ENCODE assay signal across 9 cellular contexts in the genomic region with DNA sequence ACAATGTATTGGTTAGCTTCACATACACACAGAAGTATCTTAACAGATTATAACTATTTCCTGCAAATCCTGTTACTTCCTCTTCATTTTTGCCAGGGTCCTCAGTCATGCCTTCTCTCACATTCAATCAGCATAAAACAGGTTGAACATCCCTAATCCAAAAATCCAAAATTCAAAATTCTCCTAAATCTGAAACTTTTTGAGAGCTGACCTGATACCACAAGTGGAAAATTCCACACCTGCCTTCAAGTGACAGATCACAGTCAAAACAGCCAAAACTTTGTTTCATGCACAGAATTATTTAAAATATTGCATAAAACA.
"Had no signal": no experiment of that assay in that cellular context is flagged by ENCODE, and none has a peak within 500 bp of the region (broad histone marks: within the 10 kb centered on the region; RNA-seq: fewer than 3 reads in every experiment).

No MANE protein-coding gene starts in this region.

- H3K9me3 ChIP-seq: esophagus squamous epithelium, thoracic aorta had no signal

- H3K27me3 ChIP-seq: esophagus squamous epithelium had no signal

- H3K4me3 ChIP-seq: esophagus squamous epithelium, thoracic aorta had no signal

- DNase-seq: activated CD4-positive, alpha-beta T cell treated with anti-CD3 and anti-CD28 coated beads for 1 hour; activated CD4-positive, alpha-beta T cell treated with anti-CD3 and anti-CD28 coated beads, Interleukin-2, amount 50 U/mL, for 4 hours; cerebellar nuclear complex; effector CD8-positive, alpha-beta T cell; esophagus squamous epithelium had no signal

- H3K4me3 Mint-ChIP-seq: nephron; stimulated activated naive B cell treated with anti-CD40 and anti-IgM and Interleukin-4, amounts not matched to agents 10 μg/mL and 1 μg/mL and 100 μg/mL, for 72 hours had no signal

- H3K27ac ChIP-seq: esophagus squamous epithelium, thoracic aorta had no signal

- H3K4me1 Mint-ChIP-seq: nephron; stimulated activated naive B cell treated with anti-CD40 and anti-IgM and Interleukin-4, amounts not matched to agents 10 μg/mL and 1 μg/mL and 100 μg/mL, for 72 hours had no signal

- H3K27ac Mint-ChIP-seq: activated naive CD4-positive, alpha-beta T cell treated with anti-CD3 and anti-CD28 coated beads, Interleukin-2, amount 50 U/mL, for 72 hours; nephron; stimulated activated naive B cell treated with anti-CD40 and anti-IgM and Interleukin-4, amounts not matched to agents 10 μg/mL and 1 μg/mL and 100 μg/mL, for 72 hours had no signal

- H3K36me3 ChIP-seq: esophagus squamous epithelium, thoracic aorta had no signal

- H3K36me3 Mint-ChIP-seq: activated naive CD4-positive, alpha-beta T cell treated with anti-CD3 and anti-CD28 coated beads, Interleukin-2, amount 50 U/mL, for 72 hours had no signal
